Comparison of ENCODE assay signal across 2 cellular contexts in genomic region chr16:66974932-66975246, GRCh38.
A peak's percentile ranks its signal among the peaks of the same experiment; 100 is the strongest.
TF ChIP-seq lines count a peak whose summit lies in the region.
"Not testable (repeated sequence)": the region's sequence is repeated elsewhere in the genome, so short reads cannot be mapped to it uniquely, and the experiment has no call there.

No MANE protein-coding gene starts in this region.

TF ChIP-seq in HEK293, 187 proteins besides CTCF, POLR2A, EP300 and RAD21:
- TF ChIP-seq ZFHX2 (tag by site-specific recombination; conservative IDR thresholded peaks at IDR 0.05): peak; percentile 80
- 0 out of 2 replicates have a peak, but pooled peaks have one; percentile 7 for TF ChIP-seq SP2 (tag by site-specific recombination; IDR thresholded peaks at IDR 0.05)
- peak; percentile 90 for TF ChIP-seq EGR2 (tag by site-specific recombination; IDR thresholded peaks at IDR 0.05; ENCODE audit: low read depth)

TF ChIP-seq in HepG2, 621 proteins besides CTCF, POLR2A, EP300 and RAD21:
- TF ChIP-seq POGZ (CRISPR knock-in tag; IDR thresholded peaks at IDR 0.05) (peak; percentile 37; the same call in 1 of the 2 replicates), ZNF281 (CRISPR knock-in tag; IDR thresholded peaks at IDR 0.05; ENCODE audit: borderline replicate concordance) (peak; percentile 21; the same call in 1 of the 2 replicates), NFYB (CRISPR knock-in tag; IDR thresholded peaks at IDR 0.05) (peak; percentile 91), SOX13 (CRISPR knock-in tag; conservative IDR thresholded peaks at IDR 0.05 in 1 of 2, IDR thresholded peaks at IDR 0.05 in 1 of 2) (peak in 1 of 2 experiments; percentile 1; a peak in 1 of 4 replicates), CREB1 (IDR thresholded peaks at IDR 0.05) (peak; percentile 22; the same call in 1 of the 2 replicates), SOX6 (CRISPR knock-in tag; IDR thresholded peaks at IDR 0.05) (peak; percentile 17; the same call in 1 of the 2 replicates), SP1 (CRISPR knock-in tag; IDR thresholded peaks at IDR 0.05) (peak; percentile 24; the same call in 1 of the 2 replicates), IKZF5 (CRISPR knock-in tag; IDR thresholded peaks at IDR 0.05) (0 out of 2 replicates have a peak, but pooled peaks have one; percentile 16), ZSCAN25 (CRISPR knock-in tag; IDR thresholded peaks at IDR 0.05) (0 out of 2 replicates have a peak, but pooled peaks have one; percentile 14), HOMEZ (CRISPR knock-in tag; IDR thresholded peaks at IDR 0.05; ENCODE audit: low read depth) (0 out of 2 replicates have a peak, but pooled peaks have one; percentile 33), DRAP1 (CRISPR knock-in tag; IDR thresholded peaks at IDR 0.05) (peak; percentile 85), ZMYM4 (CRISPR knock-in tag; IDR thresholded peaks at IDR 0.05) (peak; percentile 88), ZNF572 (CRISPR knock-in tag; IDR thresholded peaks at IDR 0.05) (peak; percentile 40; the same call in 1 of the 2 replicates), POLR2AphosphoS5 (IDR thresholded peaks at IDR 0.05; ENCODE audit: low read depth, low read length) (peak; percentile 51; the same call in 1 of the 2 replicates), NFYC (CRISPR knock-in tag; IDR thresholded peaks at IDR 0.05) (peak; percentile 87), AKAP8 (CRISPR knock-in tag; IDR thresholded peaks at IDR 0.05) (0 out of 2 replicates have a peak, but pooled peaks have one; percentile 56), POLR2G (IDR thresholded peaks at IDR 0.05; ENCODE audit: low read depth, low read length) (peak; percentile 51; the same call in 1 of the 2 replicates), SALL1 (CRISPR knock-in tag; IDR thresholded peaks at IDR 0.05) (peak; percentile 45; the same call in 1 of the 2 replicates), ZNF614 (CRISPR knock-in tag; IDR thresholded peaks at IDR 0.05; ENCODE audit: borderline replicate concordance) (peak; percentile 26; the same call in 1 of the 2 replicates), ZNF788 (CRISPR knock-in tag; IDR thresholded peaks at IDR 0.05; ENCODE audit: borderline replicate concordance) (0 out of 2 replicates have a peak, but pooled peaks have one; percentile 23), FOXK2 (IDR thresholded peaks at IDR 0.05) (0 out of 2 replicates have a peak, but pooled peaks have one; percentile 0)
- not testable (repeated sequence) for TF ChIP-seq SOX13 (IDR thresholded peaks at IDR 0.05); CREB1 (CRISPR knock-in tag; IDR thresholded peaks at IDR 0.05); SOX6 (IDR thresholded peaks at IDR 0.05); SP1 (IDR thresholded peaks at IDR 0.05)
